ENCODE assay signal across 20 cellular contexts in genomic region chr4:132180020-132180427, GRCh38.
A peak's percentile ranks its signal among the peaks of the same experiment; 100 is the strongest.
DNase-seq lines count a peak whose midpoint lies in the region; ATAC-seq and TF ChIP-seq lines count a peak whose summit lies in the region.
"Had no signal": no experiment of that assay in that cellular context is flagged by ENCODE, and none has a peak within 500 bp of the region (broad histone marks: within the 10 kb centered on the region; RNA-seq: fewer than 3 reads in every experiment).

No MANE protein-coding gene starts in this region.

- no peak overlapping the region for H3K4me3 Mint-ChIP-seq in activated naive CD8-positive, alpha-beta T cell treated with anti-CD3 and anti-CD28 coated beads for 36 hours
- no peak overlapping the region for H3K4me3 Mint-ChIP-seq in T-cell
- H3K4me3 Mint-ChIP-seq: activated naive CD4-positive, alpha-beta T cell treated with anti-CD3 and anti-CD28 coated beads, Interleukin-2, amount 50 U/mL, for 24 hours; neural progenitor cell; stimulated activated memory B cell treated with anti-CD40 and anti-IgM and Interleukin-4, amounts not matched to agents 10 μg/mL and 1 μg/mL and 100 μg/mL, for 72 hours had no signal

- CTCF ChIA-PET in T-cell (lab: Charles Lee): no interaction called here

- H3K79me2 ChIP-seq in osteoblast (ENCODE audit: insufficient read depth, low read length): no peaks in the 10 kb centered on the region

- in situ Hi-C loops in astrocyte of the spinal cord (cut with HindIII; ENCODE audit: low sequenced_read_pairs): no loop called here

- H3K27me3 ChIP-seq in osteoblast (ENCODE audit: insufficient read depth, low read length): no peaks in the 10 kb centered on the region
- H3K27me3 ChIP-seq: neural progenitor cell, uterus had no signal

- no peak overlapping the region for H3K4me2 ChIP-seq in osteoblast (ENCODE audit: insufficient read depth, low read length)
- H3K4me2 ChIP-seq: neural progenitor cell had no signal

- no peaks in the 10 kb centered on the region for H3K36me3 Mint-ChIP-seq in activated naive CD8-positive, alpha-beta T cell treated with anti-CD3 and anti-CD28 coated beads for 36 hours
- no peaks in the 10 kb centered on the region for H3K36me3 Mint-ChIP-seq in T-cell
- H3K36me3 Mint-ChIP-seq: activated naive CD4-positive, alpha-beta T cell treated with anti-CD3 and anti-CD28 coated beads, Interleukin-2, amount 50 U/mL, for 24 hours; neural progenitor cell; stimulated activated memory B cell treated with anti-CD40 and anti-IgM and Interleukin-4, amounts not matched to agents 10 μg/mL and 1 μg/mL and 100 μg/mL, for 72 hours had no signal

- no peak overlapping the region for H3K27ac Mint-ChIP-seq in activated naive CD8-positive, alpha-beta T cell treated with anti-CD3 and anti-CD28 coated beads for 36 hours
- no peak overlapping the region for H3K27ac Mint-ChIP-seq in T-cell
- H3K27ac Mint-ChIP-seq: activated naive CD4-positive, alpha-beta T cell treated with anti-CD3 and anti-CD28 coated beads, Interleukin-2, amount 50 U/mL, for 24 hours; neural progenitor cell; stimulated activated memory B cell treated with anti-CD40 and anti-IgM and Interleukin-4, amounts not matched to agents 10 μg/mL and 1 μg/mL and 100 μg/mL, for 72 hours had no signal

- DNase-seq in AG08395 (ENCODE audit: low spot score) (peak; percentile 17), M059J (ENCODE audit: low read depth) (peak; percentile 25), astrocyte of the spinal cord (ENCODE audit: low read depth, low spot score) (peak; percentile 83), foreskin melanocyte (peak; percentile 2), osteoblast (ENCODE audit: insufficient read length, low spot score, missing footprints) (no peak), T-cell (no peak), NCI-H82 (lab: John Stamatoyannopoulos, UW) (no peak)
- no peak for DNase-seq in activated naive CD8-positive, alpha-beta T cell treated with anti-CD3 and anti-CD28 coated beads for 36 hours
- DNase-seq: activated CD4-positive, CD25-positive, alpha-beta regulatory T cell treated with anti-CD3 and anti-CD28 coated beads, Interleukin-2, amount 50 U/mL, for 72 hours; activated CD8-positive, alpha-beta memory T cell treated with anti-CD3 and anti-CD28 coated beads, Interleukin-2, amount 50 U/mL, for 48 hours; cerebellar nuclear complex; H7; mesendoderm; NCI-H1417; NCI-H345; uterus had no signal

- H3K4me1 ChIP-seq in osteoblast (ENCODE audit: insufficient read depth, low read length): no peaks in the 10 kb centered on the region
- H3K4me1 ChIP-seq: neural progenitor cell, uterus had no signal

- H4K20me1 ChIP-seq in osteoblast (ENCODE audit: insufficient read depth, low read length): no peaks in the 10 kb centered on the region

- ATAC-seq in T-cell (replicated peaks in 1 of 4): no peak
- ATAC-seq: K562; stimulated activated memory B cell treated with anti-CD40 and anti-IgM and Interleukin-4, amounts not matched to agents 10 μg/mL and 1 μg/mL and 100 μg/mL, for 72 hours had no signal

- H3K9me3 Mint-ChIP-seq in activated naive CD8-positive, alpha-beta T cell treated with anti-CD3 and anti-CD28 coated beads for 36 hours: peaks cover 3% of the 10 kb centered on the region
- H3K9me3 Mint-ChIP-seq in T-cell: peaks cover 0 to 11% (median 4%) of the 10 kb centered on the region in 3 donors
- H3K9me3 Mint-ChIP-seq: neural progenitor cell had no signal

- no peak overlapping the region for H3K27ac ChIP-seq in osteoblast (ENCODE audit: low read depth, low read length)
- H3K27ac ChIP-seq: neural progenitor cell, uterus had no signal

- H3K27me3 Mint-ChIP-seq in activated naive CD8-positive, alpha-beta T cell treated with anti-CD3 and anti-CD28 coated beads for 36 hours: no peaks in the 10 kb centered on the region
- no peaks in the 10 kb centered on the region for H3K27me3 Mint-ChIP-seq in T-cell
- H3K27me3 Mint-ChIP-seq: activated naive CD4-positive, alpha-beta T cell treated with anti-CD3 and anti-CD28 coated beads, Interleukin-2, amount 50 U/mL, for 24 hours; stimulated activated memory B cell treated with anti-CD40 and anti-IgM and Interleukin-4, amounts not matched to agents 10 μg/mL and 1 μg/mL and 100 μg/mL, for 72 hours had no signal

- H3K9me3 ChIP-seq in osteoblast (ENCODE audit: low read depth, low read length): no peaks in the 10 kb centered on the region
- H3K9me3 ChIP-seq: uterus had no signal

- TF ChIP-seq CTCF in astrocyte of the spinal cord (IDR thresholded peaks at IDR 0.05; ENCODE audit: low read depth, low read length): no peak
- no peak for TF ChIP-seq CTCF in osteoblast (IDR thresholded peaks at IDR 0.05; ENCODE audit: extremely low read depth, low read depth, low read length)

- H2AFZ ChIP-seq in osteoblast (ENCODE audit: low read length): no peak overlapping the region
- H2AFZ ChIP-seq: neural progenitor cell had no signal

- POLR2A ChIA-PET in T-cell (lab: Charles Lee): no interaction called here

- H3K4me3 ChIP-seq in astrocyte of the spinal cord (ENCODE audit: low read depth, low read length) (no peak overlapping the region), osteoblast (ENCODE audit: insufficient read depth, low read length) (no peak overlapping the region)
- H3K4me3 ChIP-seq: K562, neural progenitor cell, uterus had no signal

- no peaks in the 10 kb centered on the region for H3K36me3 ChIP-seq in osteoblast (ENCODE audit: insufficient read depth, low read length)
- H3K36me3 ChIP-seq: neural progenitor cell, uterus had no signal

- no peaks in the 10 kb centered on the region for H3K4me1 Mint-ChIP-seq in activated naive CD8-positive, alpha-beta T cell treated with anti-CD3 and anti-CD28 coated beads for 36 hours
- no peaks in the 10 kb centered on the region for H3K4me1 Mint-ChIP-seq in T-cell
- H3K4me1 Mint-ChIP-seq: activated naive CD4-positive, alpha-beta T cell treated with anti-CD3 and anti-CD28 coated beads, Interleukin-2, amount 50 U/mL, for 24 hours; neural progenitor cell; stimulated activated memory B cell treated with anti-CD40 and anti-IgM and Interleukin-4, amounts not matched to agents 10 μg/mL and 1 μg/mL and 100 μg/mL, for 72 hours had no signal

Comparison
In these comparisons a context has a peak if more than half of its experiments do, and no peak if none do; other contexts are left out.
1. DNase-seq: peak in AG08395 (single experiment), M059J (single experiment), astrocyte of the spinal cord (single experiment) and foreskin melanocyte (single experiment); none in activated naive CD8-positive, alpha-beta T cell treated with anti-CD3 and anti-CD28 coated beads for 36 hours (single experiment), osteoblast (single experiment), T-cell (0 of 34) and NCI-H82 (single experiment).